2 cellular contexts compared by ENCODE assay signal in the genomic region with DNA sequence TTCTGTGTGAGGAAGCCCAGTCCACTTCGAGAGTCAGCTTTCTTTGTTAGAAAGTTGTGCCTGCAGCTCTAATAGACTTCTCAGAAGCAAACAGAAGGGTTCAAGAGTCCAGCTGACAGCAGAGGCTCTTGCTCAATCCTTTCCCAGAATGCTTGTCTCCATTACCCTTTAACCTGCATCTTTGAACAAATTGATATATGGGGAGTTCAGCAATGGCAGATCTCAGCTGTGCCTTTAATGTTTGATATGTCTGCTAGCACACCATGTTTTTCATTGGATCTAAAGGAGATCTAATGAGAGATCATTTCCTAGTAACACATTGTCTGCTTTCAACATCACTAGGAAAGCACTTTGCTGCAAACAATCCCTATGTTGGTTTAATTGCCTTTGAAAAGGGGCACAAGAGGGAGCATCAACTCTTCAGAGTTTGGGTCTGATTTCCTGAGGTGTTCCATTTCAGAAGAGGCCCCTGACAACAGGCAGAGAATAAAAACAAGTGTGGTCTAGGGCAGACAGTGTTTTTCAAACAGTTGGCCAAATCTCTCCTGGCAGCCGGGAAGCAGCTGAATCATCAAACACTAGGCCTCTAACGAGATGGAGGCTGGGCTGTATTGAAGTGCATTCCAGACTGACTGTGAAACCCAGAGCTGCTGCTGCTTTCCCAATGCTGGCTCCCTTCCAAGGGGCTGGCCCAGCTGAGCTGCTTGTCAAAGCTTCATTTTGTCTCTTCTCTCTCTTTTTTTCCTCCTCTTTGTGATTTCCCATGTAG.
TF ChIP-seq lines count a peak whose summit lies in the region.

No MANE protein-coding gene starts in this region.

TF ChIP-seq in HEK293T, 16 proteins besides CTCF, POLR2A, EP300 and RAD21:
- TF ChIP-seq L3MBTL2 (conservative IDR thresholded peaks at IDR 0.05) (no peak), FOXM1 (IDR thresholded peaks at IDR 0.05; ENCODE audit: borderline replicate concordance) (no peak)
- TF ChIP-seq, protein P1, sequence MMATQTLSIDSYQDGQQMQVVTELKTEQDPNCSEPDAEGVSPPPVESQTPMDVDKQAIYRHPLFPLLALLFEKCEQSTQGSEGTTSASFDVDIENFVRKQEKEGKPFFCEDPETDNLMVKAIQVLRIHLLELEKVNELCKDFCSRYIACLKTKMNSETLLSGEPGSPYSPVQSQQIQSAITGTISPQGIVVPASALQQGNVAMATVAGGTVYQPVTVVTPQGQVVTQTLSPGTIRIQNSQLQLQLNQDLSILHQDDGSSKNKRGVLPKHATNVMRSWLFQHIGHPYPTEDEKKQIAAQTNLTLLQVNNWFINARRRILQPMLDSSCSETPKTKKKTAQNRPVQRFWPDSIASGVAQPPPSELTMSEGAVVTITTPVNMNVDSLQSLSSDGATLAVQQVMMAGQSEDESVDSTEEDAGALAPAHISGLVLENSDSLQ (IDR thresholded peaks at IDR 0.05) = peak; percentile 45; the same call in 1 of the 2 replicates

TF ChIP-seq in H1, 55 proteins besides CTCF, POLR2A, EP300 and RAD21:
- TF ChIP-seq TEAD4 (IDR thresholded peaks at IDR 0.05; ENCODE audit: low read depth, low read length) (0 out of 2 replicates have a peak, but pooled peaks have one; percentile 34), RXRA (IDR thresholded peaks at IDR 0.05; ENCODE audit: insufficient read depth, low read depth, low read length) (no peak), MAFK (IDR thresholded peaks at IDR 0.05; ENCODE audit: low read depth, low read length) (peak; percentile 14; the same call in 1 of the 2 replicates)
